2 cellular contexts compared by ENCODE assay signal in the genomic region with DNA sequence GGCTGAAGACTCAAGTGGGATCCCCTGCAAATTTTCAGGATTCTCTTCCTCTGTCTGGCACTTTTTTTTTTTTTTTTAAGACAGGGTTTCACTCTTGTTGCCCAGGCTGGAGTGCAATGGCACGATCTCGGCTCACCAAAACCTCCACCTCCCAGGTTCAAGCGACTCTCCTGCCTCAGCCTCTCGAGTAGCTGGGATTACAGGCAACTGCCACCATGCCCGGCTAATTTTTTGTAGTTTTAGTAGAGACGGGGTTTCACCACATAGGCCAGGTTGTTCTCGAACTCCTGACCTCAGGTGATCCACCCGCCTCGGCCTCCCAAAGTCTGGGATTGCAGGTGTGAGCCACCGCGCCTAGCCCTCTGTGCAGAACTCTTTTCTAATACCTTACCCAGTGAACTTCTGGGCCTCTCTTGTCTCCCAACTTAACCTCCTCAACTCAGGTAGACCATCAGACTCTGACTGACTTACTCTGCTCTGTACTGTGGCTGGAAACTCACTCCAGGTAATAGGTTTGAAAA. TPM values are rescaled to one million over a fixed set of nuclear protein-coding genes. Genes with fewer than 3 reads are reported as not detected.
"Had no signal": no experiment of that assay in that cellular context is flagged by ENCODE, and none has a peak within 500 bp of the region (broad histone marks: within the 10 kb centered on the region; RNA-seq: fewer than 3 reads in every experiment).

No MANE protein-coding gene starts in this region.

RNA-seq across cellular contexts. Expression of a gene that starts 45.0 kb away (rescaled TPM):
- total RNA-seq: IMR-90, RPMI7951 had no signal
- polyA plus RNA-seq: IMR-90 had no signal
